In genomic region chr3:174462908-174463307, GRCh38 we compare ENCODE assay signal across 17 cellular contexts.
A peak's percentile ranks its signal among the peaks of the same experiment; 100 is the strongest.
DNase-seq lines count a peak whose midpoint lies in the region; ATAC-seq and TF ChIP-seq lines count a peak whose summit lies in the region.
"Had no signal": no experiment of that assay in that cellular context is flagged by ENCODE, and none has a peak within 500 bp of the region (broad histone marks: within the 10 kb centered on the region; RNA-seq: fewer than 3 reads in every experiment).

No MANE protein-coding gene starts in this region.

- H3K9ac ChIP-seq in Karpas-422 (ENCODE audit: low read length), result no peak overlapping the region

- H3K36me3 Mint-ChIP-seq in GM23338 (ENCODE audit: low read depth), result 0 out of 3 replicates have a peak, but pooled peaks cover 7% of the 10 kb centered on the region
- H3K36me3 Mint-ChIP-seq: IgD-negative memory B cell had no signal

- no peak overlapping the region for H3K4me3 Mint-ChIP-seq in GM23338
- H3K4me3 Mint-ChIP-seq: CD4-positive, alpha-beta T cell; H9; IgD-negative memory B cell had no signal

- H3K4me2 ChIP-seq in GM23338 (peak overlapping the region; percentile 19; the same call in 1 of the 2 replicates), osteoblast (ENCODE audit: insufficient read depth, low read length) (no peak overlapping the region), Karpas-422 (ENCODE audit: low read depth, low read length, poor library complexity, severe bottlenecking) (no peak overlapping the region)

- in situ Hi-C loops in astrocyte of the spinal cord (cut with HindIII; ENCODE audit: low sequenced_read_pairs), result no loop called here

- H3K9me3 Mint-ChIP-seq in GM23338, result peaks cover 4% of the 10 kb centered on the region; the same call in 1 of the 3 replicates
- H3K9me3 Mint-ChIP-seq: H9 had no signal

- no peak overlapping the region for H2AFZ ChIP-seq in GM23338
- no peak overlapping the region for H2AFZ ChIP-seq in osteoblast (ENCODE audit: low read length)
- H2AFZ ChIP-seq in Karpas-422 (ENCODE audit: low read length), result no peak overlapping the region

- H3K9me3 ChIP-seq in osteoblast (ENCODE audit: low read depth, low read length) (no peaks in the 10 kb centered on the region), Karpas-422 (ENCODE audit: low read length) (peaks cover 8% of the 10 kb centered on the region)
- H3K9me3 ChIP-seq: BE2C, Caco-2 had no signal

- H3K27me3 Mint-ChIP-seq in GM23338 (ENCODE audit: insufficient read depth, low read depth, poor library complexity), result no peaks in the 10 kb centered on the region
- H3K27me3 Mint-ChIP-seq: CD4-positive, alpha-beta T cell; IgD-negative memory B cell had no signal

- peaks cover 24% of the 10 kb centered on the region for H3K4me1 ChIP-seq in GM23338 (ENCODE audit: insufficient read depth)
- H3K4me1 ChIP-seq in osteoblast (ENCODE audit: insufficient read depth, low read length), result no peaks in the 10 kb centered on the region
- no peaks in the 10 kb centered on the region for H3K4me1 ChIP-seq in Karpas-422 (ENCODE audit: low read length)
- H3K4me1 ChIP-seq: BE2C, Caco-2 had no signal

- no peak overlapping the region for H3K27ac Mint-ChIP-seq in GM23338
- H3K27ac Mint-ChIP-seq: CD4-positive, alpha-beta T cell; IgD-negative memory B cell had no signal

- no peak overlapping the region for H3K4me3 ChIP-seq in GM23338
- H3K4me3 ChIP-seq in astrocyte of the spinal cord (ENCODE audit: low read depth, low read length), result no peak overlapping the region
- H3K4me3 ChIP-seq in osteoblast (ENCODE audit: insufficient read depth, low read length), result no peak overlapping the region
- H3K4me3 ChIP-seq in Karpas-422 (ENCODE audit: low read length), result no peak overlapping the region

- H3K79me2 ChIP-seq in GM23338 (replicated peaks; ENCODE audit: insufficient read depth) (no peaks in the 10 kb centered on the region), osteoblast (ENCODE audit: insufficient read depth, low read length) (peaks cover under 1% of the 10 kb centered on the region), Karpas-422 (ENCODE audit: low read length) (no peaks in the 10 kb centered on the region)

- H3K36me3 ChIP-seq in GM23338 (ENCODE audit: insufficient read depth) (no peaks in the 10 kb centered on the region), osteoblast (ENCODE audit: insufficient read depth, low read length) (no peaks in the 10 kb centered on the region), Karpas-422 (ENCODE audit: insufficient read depth, low read length) (no peaks in the 10 kb centered on the region)
- H3K36me3 ChIP-seq: BE2C had no signal

- TF ChIP-seq CTCF in GM23338 (conservative IDR thresholded peaks at IDR 0.05; ENCODE audit: low read depth in 2 of 2) (no peak), astrocyte of the spinal cord (IDR thresholded peaks at IDR 0.05; ENCODE audit: low read depth, low read length) (no peak), osteoblast (IDR thresholded peaks at IDR 0.05; ENCODE audit: extremely low read depth, low read depth, low read length) (no peak)

- H4K20me1 ChIP-seq in GM23338 (replicated peaks; ENCODE audit: insufficient read depth), result no peaks in the 10 kb centered on the region
- no peaks in the 10 kb centered on the region for H4K20me1 ChIP-seq in osteoblast (ENCODE audit: insufficient read depth, low read length)
- no peaks in the 10 kb centered on the region for H4K20me1 ChIP-seq in Karpas-422 (ENCODE audit: insufficient read depth, low read depth, low read length)

- no peaks in the 10 kb centered on the region for H3F3A ChIP-seq in GM23338 (replicated peaks; ENCODE audit: low read depth)

- H3K27ac ChIP-seq in GM23338 (ENCODE audit: low read depth) (no peak overlapping the region), osteoblast (ENCODE audit: low read depth, low read length) (no peak overlapping the region), Karpas-422 (ENCODE audit: low read length) (no peak overlapping the region)

- no peak for DNase-seq in GM23338 (ENCODE audit: low spot score)
- peak; percentile 62 for DNase-seq in NCI-H69 (lab: John Stamatoyannopoulos, UW)
- peak; percentile 48 for DNase-seq in astrocyte of the spinal cord (ENCODE audit: low read depth, low spot score)
- peak; percentile 37 for DNase-seq in osteoblast (ENCODE audit: insufficient read length, low spot score, missing footprints)
- DNase-seq in Karpas-422, result no peak
- DNase-seq: ACHN; BE2C; C1 segment of cervical spinal cord; Caco-2; CD4-positive, alpha-beta T cell; GF-D8; H9; KBM-7 had no signal

- no peak for ATAC-seq in GM23338
- no peak for ATAC-seq in HG02870 (IDR thresholded peaks at IDR 0.05; ENCODE audit: unreplicated experiment)
- no peak for ATAC-seq in GM21381 (IDR thresholded peaks at IDR 0.05; ENCODE audit: unreplicated experiment)
- ATAC-seq in HG02678 (IDR thresholded peaks at IDR 0.05; ENCODE audit: unreplicated experiment), result no peak

- H3K27me3 ChIP-seq in GM23338 (ENCODE audit: insufficient read depth), result no peaks in the 10 kb centered on the region
- no peaks in the 10 kb centered on the region for H3K27me3 ChIP-seq in osteoblast (ENCODE audit: insufficient read depth, low read length)
- no peaks in the 10 kb centered on the region for H3K27me3 ChIP-seq in Karpas-422 (ENCODE audit: low read length)
- H3K27me3 ChIP-seq: BE2C had no signal

- H3K9me2 ChIP-seq in GM23338 (ENCODE audit: insufficient read depth), result no peaks in the 10 kb centered on the region
- no peaks in the 10 kb centered on the region for H3K9me2 ChIP-seq in Karpas-422 (replicated peaks; ENCODE audit: insufficient read depth, low read length)

- peaks cover 21% of the 10 kb centered on the region for H3K4me1 Mint-ChIP-seq in GM23338
- H3K4me1 Mint-ChIP-seq: IgD-negative memory B cell had no signal

TF ChIP-seq in GM23338, 12 proteins besides CTCF, POLR2A, EP300 and RAD21 (continues in another document):
- TF ChIP-seq ZNF114 (CRISPR knock-in tag; IDR thresholded peaks at IDR 0.05), result no peak
- TF ChIP-seq REST (IDR thresholded peaks at IDR 0.05; ENCODE audit: unreplicated experiment), result no peak
- TF ChIP-seq ZNF331 (CRISPR knock-in tag; IDR thresholded peaks at IDR 0.05; ENCODE audit: low read depth), result no peak
- no peak for TF ChIP-seq POLR2AphosphoS5 (IDR thresholded peaks at IDR 0.05; ENCODE audit: low read depth)
- TF ChIP-seq EZH2phosphoT487 (IDR thresholded peaks at IDR 0.05; ENCODE audit: unreplicated experiment), result no peak
- no peak for TF ChIP-seq ETS1 (IDR thresholded peaks at IDR 0.05)
- TF ChIP-seq JUNB (IDR thresholded peaks at IDR 0.05; ENCODE audit: unreplicated experiment), result no peak
- no peak for TF ChIP-seq EZH2 (IDR thresholded peaks at IDR 0.05; ENCODE audit: low read depth, unreplicated experiment)
- TF ChIP-seq STAT1 (IDR thresholded peaks at IDR 0.05; ENCODE audit: unreplicated experiment), result no peak
- TF ChIP-seq CREB1 (CRISPR knock-in tag; IDR thresholded peaks at IDR 0.05; ENCODE audit: low read depth), result no peak
- no peak for TF ChIP-seq NANOG (IDR thresholded peaks at IDR 0.05; ENCODE audit: borderline replicate concordance)

Comparison
In these comparisons a context has a peak if more than half of its experiments do, and no peak if none do; other contexts are left out.
1. DNase-seq: peak in NCI-H69 (single experiment), astrocyte of the spinal cord (single experiment) and osteoblast (single experiment); none in GM23338 (single experiment) and Karpas-422 (single experiment).